In the genomic region with DNA sequence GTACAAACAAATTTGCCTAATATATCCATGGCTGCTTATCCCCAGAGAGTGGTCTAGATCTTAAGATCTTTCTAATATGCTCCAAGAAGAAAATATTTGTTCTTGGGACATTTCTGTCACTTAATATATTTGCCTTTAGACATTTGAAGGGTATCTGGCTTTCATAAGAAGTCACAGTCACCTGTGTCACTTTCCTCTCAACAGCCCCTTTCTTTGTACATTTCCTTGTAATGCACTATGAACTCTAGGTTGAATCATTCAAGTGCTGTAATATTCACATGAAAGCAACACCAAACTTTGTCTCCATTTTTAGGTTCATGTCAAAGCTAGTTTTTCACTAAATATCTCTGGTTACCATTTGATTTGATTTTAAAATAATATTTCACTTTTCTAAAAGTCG, we compare ENCODE assay signal across 19 cellular contexts. TPM values are rescaled to one million over a fixed set of nuclear protein-coding genes. Genes with fewer than 3 reads are reported as not detected.
A peak's percentile ranks its signal among the peaks of the same experiment; 100 is the strongest.
DNase-seq lines count a peak whose midpoint lies in the region; ATAC-seq, FAIRE-seq and TF ChIP-seq lines count a peak whose summit lies in the region.
"Had no signal": no experiment of that assay in that cellular context is flagged by ENCODE, and none has a peak within 500 bp of the region (broad histone marks: within the 10 kb centered on the region; RNA-seq: fewer than 3 reads in every experiment).

No MANE protein-coding gene starts in this region.

- peak in 1 of 2 experiments; percentile 56; a peak in 2 of 4 replicates for TF ChIP-seq EP300 in HepG2 (IDR thresholded peaks at IDR 0.05; ENCODE audit: low read depth in 2 of 2, low read length in 2 of 2)
- TF ChIP-seq EP300 in HepG2 (CRISPR knock-in tag; IDR thresholded peaks at IDR 0.05; ENCODE audit: borderline replicate concordance) = no peak

- DNase-seq in HepG2 (ENCODE audit: low spot score) = peak; percentile 67
- DNase-seq in right lobe of liver = no peak
- DNase-seq in SJSA1 (ENCODE audit: low read depth in 1 of 2, low spot score in 2 of 2) = no peak
- DNase-seq in epithelial cell of prostate (ENCODE audit: low read depth, low spot score) = no peak
- DNase-seq in upper lobe of right lung = no peak
- no peak for DNase-seq in NCI-H2196 treated with DMSO at 0.1 percent for 48 hours (lab: John Stamatoyannopoulos, UW; ENCODE audit: unreplicated experiment)
- no peak for DNase-seq in NCI-H146 (lab: John Stamatoyannopoulos, UW)
- DNase-seq in stimulated activated CD4-positive, alpha-beta T cell treated with anti-CD3 and anti-CD28 coated beads, Interleukin-12 subunit alpha, Interleukin-12 subunit beta, amount 100 ng/mL, for 4 hours = no peak
- DNase-seq: activated gamma-delta T cell treated with Interleukin-2 at 50 U/mL for 16 hours; central memory CD4-positive, alpha-beta T cell; DMS 273 treated with DMSO at 0.1 percent for 48 hours; effector memory CD8-positive, alpha-beta T cell; KG1; NCI-H1105 treated with DMSO at 0.1 percent for 48 hours; NCI-H2227 treated with DMSO at 0.1 percent for 48 hours; NK-92 treated with Interleukin-12 subunit alpha and Interleukin-12 subunit beta, amount 100 ng/mL, for 24 hours; stimulated activated CD4-positive, alpha-beta T cell treated with anti-CD3 and anti-CD28 coated beads, Interleukin-15, amount 100 ng/mL, for 24 hours; stimulated activated naive CD8-positive, alpha-beta T cell treated with anti-CD3 and anti-CD28 coated beads, Interleukin-15, amount 100 ng/mL, for 72 hours had no signal

- no peak overlapping the region for H3K9ac ChIP-seq in HepG2 (ENCODE audit: insufficient read depth, low read depth, low read length)

- no peaks in the 10 kb centered on the region for H3K9me3 ChIP-seq in HepG2 (ENCODE audit: low read length)
- H3K9me3 ChIP-seq in right lobe of liver = no peaks in the 10 kb centered on the region
- no peaks in the 10 kb centered on the region for H3K9me3 ChIP-seq in SJSA1 (replicated peaks)
- H3K9me3 ChIP-seq in upper lobe of right lung = no peaks in the 10 kb centered on the region

- BruUV-seq in HepG2 (replicated peaks; lab: Mats Ljungman, UMichigan) = no TSS peak

- H3K4me1 ChIP-seq in HepG2 (ENCODE audit: insufficient read depth, low read length) = peaks cover 54% of the 10 kb centered on the region
- peaks cover 0 to 18% (median 0%) of the 10 kb centered on the region in 4 donors for H3K4me1 ChIP-seq in right lobe of liver
- peaks cover 61% of the 10 kb centered on the region for H3K4me1 ChIP-seq in SJSA1 (replicated peaks)
- H3K4me1 ChIP-seq in upper lobe of right lung = peaks cover 20% of the 10 kb centered on the region

- H2AFZ ChIP-seq in HepG2 (ENCODE audit: low read length) = no peak overlapping the region

- no peak for TF ChIP-seq CTCF in HepG2 (CRISPR knock-in tag; IDR thresholded peaks at IDR 0.05)
- no peak for TF ChIP-seq CTCF in right lobe of liver (IDR thresholded peaks at IDR 0.05)
- no peak for TF ChIP-seq CTCF in upper lobe of right lung (IDR thresholded peaks at IDR 0.05)

- POLR2A ChIA-PET in HepG2 (lab: Yijun Ruan, JAX) = interaction anchor here (0.7 to 4.7 kb wide), 4 partner anchors 10 to 209 kb away, joined by 3 to 153 read pairs (median 11); a partner anchor contains a TSS

- TF ChIP-seq POLR2A in HepG2 (IDR thresholded peaks at IDR 0.05; ENCODE audit: insufficient read depth in 1 of 2, low read depth in 2 of 2, low read length in 2 of 2) (no peak), right lobe of liver (IDR thresholded peaks at IDR 0.05) (no peak)

- H3K27ac ChIP-seq in HepG2 (ENCODE audit: extremely low read length, insufficient read depth, low read length) = peak overlapping the region; percentile 75
- no peak overlapping the region for H3K27ac ChIP-seq in right lobe of liver
- peak overlapping the region; percentile 99 for H3K27ac ChIP-seq in SJSA1
- H3K27ac ChIP-seq in epithelial cell of prostate = peak overlapping the region; percentile 93
- peak overlapping the region; percentile 60 for H3K27ac ChIP-seq in upper lobe of right lung

- ATAC-seq in HepG2 (no peak), right lobe of liver (no peak), upper lobe of right lung (no peak)
- ATAC-seq: effector memory CD8-positive, alpha-beta T cell; left lobe of liver; stimulated activated naive CD8-positive, alpha-beta T cell treated with anti-CD3 and anti-CD28 coated beads, Interleukin-15, amount 100 ng/mL, for 72 hours had no signal

- H4K20me1 ChIP-seq in HepG2 (ENCODE audit: insufficient read depth, low read length) = no peaks in the 10 kb centered on the region

- H3K27me3 ChIP-seq in HepG2 (ENCODE audit: control insufficient read depth in 1 of 2, insufficient read depth in 2 of 2, low read length in 2 of 2) (no peaks in the 10 kb centered on the region), right lobe of liver (no peaks in the 10 kb centered on the region), SJSA1 (replicated peaks) (no peaks in the 10 kb centered on the region), upper lobe of right lung (no peaks in the 10 kb centered on the region)

- no peak for TF ChIP-seq RAD21 in HepG2 (CRISPR knock-in tag; IDR thresholded peaks at IDR 0.05)

- no peaks in the 10 kb centered on the region for H3K79me2 ChIP-seq in HepG2 (ENCODE audit: insufficient read depth, low read length)

- CTCF ChIA-PET in HepG2 (lab: Yijun Ruan, JAX; ENCODE audit: low intra/inter-chr PET ratio, low total read pairs) = no interaction called here

- WGBS in HepG2 (ENCODE audit: low lambda C conversion rate) = 66% methylated on average over 1 of the region's 1 CpG
- 90% methylated on average over 1 of the region's 1 CpG for WGBS in right lobe of liver (ENCODE audit: insufficient coverage, low coverage, low lambda C conversion rate, missing lambda C conversion rate)

- H3K4me2 ChIP-seq in HepG2 (ENCODE audit: low read depth, low read length) = peak overlapping the region; percentile 66

- in situ Hi-C loops in HepG2 (cut with HindIII; ENCODE audit: extremely low pct_ligation_motif_present, low pct_unique_long_range_greater_than_20kb) = loop anchor here (5.0 kb wide), 1 partner anchor 41 kb away; a partner anchor contains a TSS

- FAIRE-seq in HepG2 (lab: Jason Lieb, UNC) = peak; percentile 49

- H3K4me3 ChIP-seq in HepG2 (replicated peaks in 1 of 3; ENCODE audit: insufficient read depth in 1 of 3, low read depth in 2 of 3, low read length in 3 of 3) = 0 out of 6 replicates have a peak overlapping the region, but pooled peaks of 1 of the 3 experiments have one; percentile 2
- no peak overlapping the region for H3K4me3 ChIP-seq in right lobe of liver
- no peak overlapping the region for H3K4me3 ChIP-seq in SJSA1
- no peak overlapping the region for H3K4me3 ChIP-seq in upper lobe of right lung

- intact Hi-C loops in HepG2 (cut with micrococcal nuclease; ENCODE audit: unreplicated experiment) = loop anchor here (2.0 to 5.0 kb wide), 4 partner anchors 14 to 231 kb away; no protein-coding TSS in a partner anchor
- intact Hi-C loops in right lobe of liver (cut with DNase I) = no loop called here
- intact Hi-C loops in upper lobe of right lung (cut with DNase I) = no loop called here

- H3K36me3 ChIP-seq in HepG2 (replicated peaks in 1 of 2; ENCODE audit: control insufficient read depth in 1 of 2, insufficient read depth in 2 of 2, low read length in 2 of 2) (no peaks in the 10 kb centered on the region), right lobe of liver (no peaks in the 10 kb centered on the region), SJSA1 (no peaks in the 10 kb centered on the region), upper lobe of right lung (no peaks in the 10 kb centered on the region)

RNA-seq across cellular contexts. Expression of a gene that starts 41.4 kb away (rescaled TPM):
- total RNA-seq in HepG2 (2016; rRNA removed; fragmentation: Illumina TruSeq; extraction: Trizol) (4.9 and 14.9 TPM in 2 replicates), right lobe of liver (10 to 100 TPM in 5 of 6 experiments, 1 to 10 TPM in 1; 5.2 to 28.2 (median 20.7) TPM), upper lobe of right lung (50.2 TPM)
- 3.4 and 3.5 TPM in 2 replicates for total RNA-seq in HepG2 (2016; cell fraction: cytosol; rRNA removed; fragmentation: Illumina TruSeq; extraction: Trizol; ENCODE audit: low read depth)
- total RNA-seq in HepG2 (2016; cell fraction: insoluble cytoplasmic fraction; rRNA removed; fragmentation: Illumina TruSeq; extraction: Trizol) = 4.9 and 13.0 TPM in 2 replicates
- total RNA-seq in HepG2 (2016; cell fraction: membrane; rRNA removed; fragmentation: Illumina TruSeq; extraction: Trizol) = 5.4 and 7.2 TPM in 2 replicates
- 39.0 and 39.1 TPM in 2 replicates for total RNA-seq in HepG2 (2016; cell fraction: nucleus; rRNA removed; fragmentation: Illumina TruSeq; extraction: Trizol)
- 19.8 and 24.2 TPM in 2 replicates for polyA plus RNA-seq in HepG2 (2011; rRNA removed)
- 1.5 and 2.3 TPM in 2 replicates for polyA plus RNA-seq in HepG2 (2011; cell fraction: cytosol; rRNA removed)
- 69.0 and 77.8 TPM in 2 replicates for polyA plus RNA-seq in HepG2 (2011; cell fraction: nucleus; rRNA removed)
- polyA plus RNA-seq in HepG2 (2012) = 11.7 and 15.0 TPM in 2 replicates
- polyA plus RNA-seq in HepG2 (2016; cell fraction: cytosol; fragmentation: Illumina TruSeq; extraction: Trizol; ENCODE audit: low read depth) = 0.61 and 0.70 TPM in 2 replicates
- 3.6 and 3.9 TPM in 2 replicates for polyA plus RNA-seq in HepG2 (2016; cell fraction: insoluble cytoplasmic fraction; fragmentation: Illumina TruSeq; extraction: Trizol; ENCODE audit: low read depth)
- 1.8 TPM in 2 replicates for polyA plus RNA-seq in HepG2 (2016; cell fraction: membrane; fragmentation: Illumina TruSeq; extraction: Trizol; ENCODE audit: low read depth)
- polyA plus RNA-seq in HepG2 (2016; cell fraction: nucleus; fragmentation: Illumina TruSeq; extraction: Trizol; ENCODE audit: insufficient read depth, low read depth) = 30.5 and 31.7 TPM in 2 replicates
- polyA minus RNA-seq in HepG2 (2011; rRNA and poly(A)+ RNA removed; ENCODE audit: low replicate concordance) = 10.1 and 23.0 TPM in 2 replicates
- 3.7 and 3.8 TPM in 2 replicates for polyA minus RNA-seq in HepG2 (2011; cell fraction: cytosol; rRNA and poly(A)+ RNA removed)
- 225 and 258 TPM in 2 replicates for polyA minus RNA-seq in HepG2 (2011; cell fraction: nucleus; rRNA and poly(A)+ RNA removed)
- total RNA-seq in SJSA1 (2014; rRNA removed; shearing (Covaris generic)) = 43.9 and 73.8 TPM in 2 replicates

Comparison
In these comparisons a context has a peak if more than half of its experiments do, and no peak if none do; other contexts are left out.
1. H3K27ac ChIP-seq: peak in HepG2 (single experiment), SJSA1 (single experiment), epithelial cell of prostate (single experiment) and upper lobe of right lung (single experiment); none in right lobe of liver (0 of 3).